Comparison of ENCODE assay signal across 8 cellular contexts in genomic region chr4:141220655-141221605, GRCh38. TPM values are rescaled to one million over a fixed set of nuclear protein-coding genes. Genes with fewer than 3 reads are reported as not detected.
DNase-seq lines count a peak whose midpoint lies in the region; ATAC-seq and TF ChIP-seq lines count a peak whose summit lies in the region.

Gene ZNF330, plus strand, starts transcription at chr4:141220895. Its CDS starts 1,477 bp downstream, at chr4:141222372.

- H3K9me3 ChIP-seq in trophoblast cell (ENCODE audit: insufficient read depth, low read depth, low read length) (no peaks in the 10 kb centered on the region), transverse colon (no peaks in the 10 kb centered on the region)

- H4K91ac ChIP-seq in trophoblast cell (ENCODE audit: low read depth, low read length): peak within 1 kb of the TSS; percentile 82

- peaks cover 5% of the 10 kb centered on the region for H3K79me1 ChIP-seq in trophoblast cell (ENCODE audit: low read length)

- H3K27ac ChIP-seq in adipose tissue (ENCODE audit: low read depth, low read length) (peak within 1 kb of the TSS; percentile 98), trophoblast cell (ENCODE audit: low read depth, low read length) (peak within 1 kb of the TSS; percentile 20), transverse colon (peak within 1 kb of the TSS; percentile 92 to 97 (median 94))

- CTCF ChIA-PET in T-cell (lab: Charles Lee): no interaction called here

- H3K36me3 ChIP-seq in trophoblast cell (ENCODE audit: control insufficient read depth in 1 of 2, insufficient read depth in 2 of 2, low read length in 2 of 2) (peaks cover 0 to 2% of the 10 kb centered on the region in 2 experiments), transverse colon (peaks cover 0 to 9% (median 2%) of the 10 kb centered on the region in 4 donors)

- in situ Hi-C loops in transverse colon (cut with MboI; ENCODE audit: low pct_ligation_motif_present in 1 of 4, low pct_unique_long_range_greater_than_20kb in 1 of 4, low sequenced_read_pairs in 3 of 4): no loop called here

- no peaks in the 10 kb centered on the region for H3K9me3 Mint-ChIP-seq in T-cell

- H3K27me3 Mint-ChIP-seq in T-cell: peaks cover 10 to 13% of the 10 kb centered on the region in 2 donors

- H3K4me2 ChIP-seq in trophoblast cell (ENCODE audit: low read length): peak within 1 kb of the TSS; percentile 66

- POLR2A ChIA-PET in T-cell (lab: Charles Lee): no interaction called here

- no peaks in the 10 kb centered on the region for H3K27me3 ChIP-seq in trophoblast cell (ENCODE audit: insufficient read depth, low read length)
- H3K27me3 ChIP-seq in transverse colon: no peaks in the 10 kb centered on the region

- H3K4me1 ChIP-seq in trophoblast cell (ENCODE audit: control insufficient read depth in 1 of 2, insufficient read depth in 2 of 2, low read length in 2 of 2) (peaks cover 0 to 3% of the 10 kb centered on the region in 2 experiments), transverse colon (peaks cover 3 to 25% (median 9%) of the 10 kb centered on the region in 4 donors)

- H2BK12ac ChIP-seq in trophoblast cell (ENCODE audit: low read length): no peak within 1 kb of the TSS

- H3K23ac ChIP-seq in trophoblast cell (ENCODE audit: low read length): no peak within 1 kb of the TSS

- TF ChIP-seq POLR2A in NB4 (IDR thresholded peaks at IDR 0.05; ENCODE audit: extremely low read depth, insufficient read length): peak; percentile 93
- TF ChIP-seq POLR2A in transverse colon (IDR thresholded peaks at IDR 0.05): peak; percentile 77

- peak within 1 kb of the TSS; percentile 92 to 96 for H3K27ac Mint-ChIP-seq in T-cell

- peak within 1 kb of the TSS; percentile 75 for H3K4ac ChIP-seq in trophoblast cell (ENCODE audit: low read depth, low read length)

- peak within 1 kb of the TSS; percentile 90 to 99 (median 92) for H3K4me3 Mint-ChIP-seq in T-cell

- peak within 1 kb of the TSS; percentile 89 for H3K14ac ChIP-seq in trophoblast cell (ENCODE audit: low read length)

- H2BK5ac ChIP-seq in trophoblast cell (ENCODE audit: low read depth, low read length, poor library complexity): peak within 1 kb of the TSS; percentile 54

- peak within 1 kb of the TSS; percentile 91 for H3K18ac ChIP-seq in trophoblast cell (ENCODE audit: low read length)

- H2BK120ac ChIP-seq in trophoblast cell (ENCODE audit: insufficient read depth, low read length, poor library complexity): peak within 1 kb of the TSS; percentile 70

- peak within 1 kb of the TSS; percentile 85 for H3K9ac ChIP-seq in trophoblast cell (ENCODE audit: low read length)

- H3K4me1 Mint-ChIP-seq in T-cell: peaks cover 39 to 51% (median 51%) of the 10 kb centered on the region in 3 donors

- intact Hi-C loops in cardiac septum (cut with DNase I) (no loop called here), transverse colon (cut with DNase I; ENCODE audit: low total_unique reads) (no loop called here)

- peak within 1 kb of the TSS; percentile 86 for H4K12ac ChIP-seq in trophoblast cell (ENCODE audit: low read depth, low read length)

- peak; percentile 83 for DNase-seq in NB4 (ENCODE audit: low read depth)
- DNase-seq in T-cell: peak; percentile 58 to 92 (median 80)
- DNase-seq in cardiac septum (ENCODE audit: low spot score): peak; percentile 95
- DNase-seq in trophoblast cell: peak; percentile 91 to 98
- DNase-seq in transverse colon: peak; percentile 93

- peaks cover 22% of the 10 kb centered on the region for H3K36me3 Mint-ChIP-seq in T-cell

- no peak for TF ChIP-seq EP300 in transverse colon (IDR thresholded peaks at IDR 0.05; ENCODE audit: low read depth)

- WGBS in adipose tissue, 3 donors: 0% methylated on average over 47 to 56 of the region's 56 CpGs
- WGBS in trophoblast cell (ENCODE audit: extremely low coverage, insufficient coverage, insufficient read length): no CpG with 5 or more reads among the region's 56 CpGs
- WGBS in transverse colon (ENCODE audit: low coverage in 1 of 2), 2 donors: 0% methylated on average over 11 to 43 of the region's 56 CpGs

- H3K4me3 ChIP-seq in NB4 (ENCODE audit: low read depth, low read length): peak within 1 kb of the TSS; percentile 94
- peak within 1 kb of the TSS; percentile 100 for H3K4me3 ChIP-seq in trophoblast cell (ENCODE audit: low read depth, low read length)
- H3K4me3 ChIP-seq in transverse colon: peak within 1 kb of the TSS; percentile 88 to 96 (median 92)

- H3K79me2 ChIP-seq in trophoblast cell (ENCODE audit: control insufficient read depth, insufficient read depth, low read length, poor library complexity): peaks cover 4% of the 10 kb centered on the region

- ATAC-seq in HG02571 (IDR thresholded peaks at IDR 0.05; ENCODE audit: unreplicated experiment) (peak; percentile 86), T-cell (replicated peaks in 1 of 4) (peak; percentile 89 to 92 (median 92))

- H2AK5ac ChIP-seq in trophoblast cell (ENCODE audit: low read length): no peak within 1 kb of the TSS

- H4K8ac ChIP-seq in trophoblast cell (ENCODE audit: low read depth, low read length): peak within 1 kb of the TSS; percentile 98

- peak; percentile 25; the same call in 1 of the 3 replicates for TF ChIP-seq CTCF in GM12872 (IDR thresholded peaks at IDR 0.05; ENCODE audit: insufficient read depth, low read depth, low read length)
- TF ChIP-seq CTCF in NB4 (IDR thresholded peaks at IDR 0.05; ENCODE audit: low read depth, low read length): peak; percentile 10
- peak in 2 of 5 experiments; percentile 12 to 13 for TF ChIP-seq CTCF in transverse colon (IDR thresholded peaks at IDR 0.05)

- H2AFZ ChIP-seq in trophoblast cell (ENCODE audit: insufficient read depth, low read length, poor library complexity): peak within 1 kb of the TSS; percentile 99

RNA-seq across cellular contexts. Expression of gene ZNF330, which starts in this region (rescaled TPM):
- 10 to 100 TPM; 31.4 to 41.5 (median 37.9) TPM for total RNA-seq in T-cell
- polyA plus RNA-seq in adipose tissue: 10 to 100 TPM; 18.1 to 36.3 (median 32.7) TPM
- 114 TPM for total RNA-seq in cardiac septum
- polyA plus RNA-seq in trophoblast cell (2013): 26.1 and 26.3 TPM in 2 replicates
- 100 to 1,000 TPM in 1 of 4 donors, 10 to 100 TPM in 2, 1 to 10 TPM in 1; 9.4 to 144 (median 22.0) TPM for total RNA-seq in transverse colon

Comparison
In these comparisons a context has a peak if more than half of its experiments do, and no peak if none do; other contexts are left out.
1. Peak in every context shown above with its lines: DNase-seq, ATAC-seq, H3K4me3 ChIP-seq and H3K27ac ChIP-seq.
2. H3K27ac ChIP-seq: peak in every context shown above with its lines; median percentile 98 in adipose tissue; 94 in transverse colon; 20 in trophoblast cell.